8 cellular contexts compared by ENCODE assay signal in genomic region chr16:30356401-30357084, GRCh38. TPM values are rescaled to one million over a fixed set of nuclear protein-coding genes. Genes with fewer than 3 reads are reported as not detected.
DNase-seq lines count a peak whose midpoint lies in the region; ATAC-seq and TF ChIP-seq lines count a peak whose summit lies in the region.

No MANE protein-coding gene starts in this region.

- peak; percentile 54 for DNase-seq in activated CD8-positive, alpha-beta memory T cell treated with anti-CD3 and anti-CD28 coated beads, Interleukin-2, amount 10 ng/mL, durations not matched to agents 7 days and 5 days
- no peak for DNase-seq in activated CD8-positive, alpha-beta memory T cell treated with anti-CD3 and anti-CD28 coated beads, Interleukin-2, amount 50 U/mL, for 48 hours
- DNase-seq in activated naive CD4-positive, alpha-beta T cell treated with anti-CD3 and anti-CD28 coated beads, Interleukin-2, amount 50 U/mL, for 72 hours (ENCODE audit: low spot score in 2 of 2), result no peak
- peak in 1 of 2 donors; percentile 50 for DNase-seq in left colon
- peak; percentile 51 to 61 for DNase-seq in thyroid gland
- no peak for DNase-seq in MV-4-11 (lab: John Stamatoyannopoulos, UW)
- no peak for DNase-seq in SIG-M5 (lab: John Stamatoyannopoulos, UW)

- no peaks in the 10 kb centered on the region for H3K27me3 ChIP-seq in thyroid gland

- H3K27ac Mint-ChIP-seq in activated CD8-positive, alpha-beta memory T cell treated with anti-CD3 and anti-CD28 coated beads, Interleukin-2, amount 10 ng/mL, durations not matched to agents 7 days and 5 days, result peak overlapping the region; percentile 88
- H3K27ac Mint-ChIP-seq in activated naive CD4-positive, alpha-beta T cell treated with anti-CD3 and anti-CD28 coated beads, Interleukin-2, amount 50 U/mL, for 72 hours, result peak overlapping the region; percentile 86 to 93

- no peak for TF ChIP-seq POLR2A in thyroid gland (IDR thresholded peaks at IDR 0.05)

- ATAC-seq in activated CD8-positive, alpha-beta memory T cell treated with anti-CD3 and anti-CD28 coated beads, Interleukin-2, amount 10 ng/mL, durations not matched to agents 7 days and 5 days, result no peak
- ATAC-seq in activated naive CD4-positive, alpha-beta T cell treated with anti-CD3 and anti-CD28 coated beads, Interleukin-2, amount 50 U/mL, for 72 hours, result no peak
- peak; percentile 6 for ATAC-seq in left colon
- no peak for ATAC-seq in GM21723 (IDR thresholded peaks at IDR 0.05; ENCODE audit: unreplicated experiment)

- H3K4me1 ChIP-seq in thyroid gland, result peaks cover 42 to 43% of the 10 kb centered on the region in 2 donors

- no peak for TF ChIP-seq CTCF in thyroid gland (IDR thresholded peaks at IDR 0.05)

- 78 to 91% methylated on average over 9 to 12 of the region's 12 CpGs for WGBS in thyroid gland, 2 donors

- peak overlapping the region; percentile 93 for H3K4me3 Mint-ChIP-seq in activated CD8-positive, alpha-beta memory T cell treated with anti-CD3 and anti-CD28 coated beads, Interleukin-2, amount 10 ng/mL, durations not matched to agents 7 days and 5 days

- CTCF ChIA-PET in activated CD8-positive, alpha-beta memory T cell treated with anti-CD3 and anti-CD28 coated beads, Interleukin-2, amount 10 ng/mL, durations not matched to agents 7 days and 5 days (lab: Charles Lee), result interaction anchor here (0.7 to 1.5 kb wide), 4 partner anchors 12 to 61 kb away, joined by 3 to 5 read pairs (median 4); no protein-coding TSS in a partner anchor

- intact Hi-C loops in left colon (cut with DNase I, micrococcal nuclease), result no loop called here
- intact Hi-C loops in thyroid gland (cut with DNase I), result no loop called here

- H3K9me3 Mint-ChIP-seq in activated CD8-positive, alpha-beta memory T cell treated with anti-CD3 and anti-CD28 coated beads, Interleukin-2, amount 10 ng/mL, durations not matched to agents 7 days and 5 days (ENCODE audit: low read depth), result no peaks in the 10 kb centered on the region
- H3K9me3 Mint-ChIP-seq in activated naive CD4-positive, alpha-beta T cell treated with anti-CD3 and anti-CD28 coated beads, Interleukin-2, amount 50 U/mL, for 72 hours, result no peaks in the 10 kb centered on the region

- H3K36me3 Mint-ChIP-seq in activated CD8-positive, alpha-beta memory T cell treated with anti-CD3 and anti-CD28 coated beads, Interleukin-2, amount 10 ng/mL, durations not matched to agents 7 days and 5 days, result peaks cover 26% of the 10 kb centered on the region
- H3K36me3 Mint-ChIP-seq in activated naive CD4-positive, alpha-beta T cell treated with anti-CD3 and anti-CD28 coated beads, Interleukin-2, amount 50 U/mL, for 72 hours, result peaks cover 5 to 22% of the 10 kb centered on the region in 2 donors

- peak overlapping the region in 2 of 3 donors; percentile 95 to 96 for H3K27ac ChIP-seq in thyroid gland

- H3K36me3 ChIP-seq in thyroid gland, result peaks cover 31 to 34% of the 10 kb centered on the region in 2 donors

- no peaks in the 10 kb centered on the region for H3K27me3 Mint-ChIP-seq in activated CD8-positive, alpha-beta memory T cell treated with anti-CD3 and anti-CD28 coated beads, Interleukin-2, amount 10 ng/mL, durations not matched to agents 7 days and 5 days

- peak overlapping the region in 1 of 3 donors; percentile 93 for H3K4me3 ChIP-seq in thyroid gland (replicated peaks in 1 of 3)

- H3K4me1 Mint-ChIP-seq in activated CD8-positive, alpha-beta memory T cell treated with anti-CD3 and anti-CD28 coated beads, Interleukin-2, amount 10 ng/mL, durations not matched to agents 7 days and 5 days, result peaks cover 50% of the 10 kb centered on the region

- no peaks in the 10 kb centered on the region for H3K9me3 ChIP-seq in thyroid gland

RNA-seq across cellular contexts. Expression of gene CD2BP2, which starts 1.4 kb away (rescaled TPM):
- total RNA-seq in activated CD8-positive, alpha-beta memory T cell treated with anti-CD3 and anti-CD28 coated beads, Interleukin-2, amount 10 ng/mL, durations not matched to agents 7 days and 5 days, result 10 to 100 TPM; 70.0 to 94.9 TPM
- total RNA-seq in activated naive CD4-positive, alpha-beta T cell treated with anti-CD3 and anti-CD28 coated beads, Interleukin-2, amount 50 U/mL, for 72 hours, result 10 to 100 TPM; 57.3 to 64.4 TPM
- total RNA-seq in left colon (10 to 100 TPM; 57.3 to 65.2 TPM), thyroid gland (10 to 100 TPM; 39.1 to 68.5 (median 56.1) TPM)

RNA-seq across cellular contexts. Expression of gene TBC1D10B, which starts 13.8 kb away (rescaled TPM):
- total RNA-seq in activated CD8-positive, alpha-beta memory T cell treated with anti-CD3 and anti-CD28 coated beads, Interleukin-2, amount 10 ng/mL, durations not matched to agents 7 days and 5 days, result 10 to 100 TPM; 84.1 to 87.3 TPM
- total RNA-seq in activated naive CD4-positive, alpha-beta T cell treated with anti-CD3 and anti-CD28 coated beads, Interleukin-2, amount 50 U/mL, for 72 hours, result 10 to 100 TPM; 52.5 to 69.5 TPM
- total RNA-seq in left colon, result 10 to 100 TPM; 46.2 to 46.4 TPM
- 10 to 100 TPM; 26.6 to 38.1 (median 33.5) TPM for total RNA-seq in thyroid gland

RNA-seq across cellular contexts. Expression of gene MYL11, which starts 18.1 kb away (rescaled TPM):
- total RNA-seq in activated CD8-positive, alpha-beta memory T cell treated with anti-CD3 and anti-CD28 coated beads, Interleukin-2, amount 10 ng/mL, durations not matched to agents 7 days and 5 days, result 1 to 10 TPM in 1 of 2 experiments, not detected in 1; 1.0 TPM
- total RNA-seq in activated naive CD4-positive, alpha-beta T cell treated with anti-CD3 and anti-CD28 coated beads, Interleukin-2, amount 50 U/mL, for 72 hours, result 1 to 10 TPM in 1 of 2 donors, under 1 TPM in 1; 0.97 to 1.2 TPM
- total RNA-seq in left colon (not detected), thyroid gland (not detected)

RNA-seq across cellular contexts. Expression of gene SEPTIN1, which starts 25.8 kb away (rescaled TPM):
- 100 to 1,000 TPM; 259 to 278 TPM for total RNA-seq in activated CD8-positive, alpha-beta memory T cell treated with anti-CD3 and anti-CD28 coated beads, Interleukin-2, amount 10 ng/mL, durations not matched to agents 7 days and 5 days
- total RNA-seq in activated naive CD4-positive, alpha-beta T cell treated with anti-CD3 and anti-CD28 coated beads, Interleukin-2, amount 50 U/mL, for 72 hours, result 100 to 1,000 TPM; 161 to 208 TPM
- total RNA-seq in left colon (1 to 10 TPM; 3.6 to 5.7 TPM), thyroid gland (1 to 10 TPM in 3 of 4 donors, under 1 TPM in 1; 0.56 to 3.4 (median 1.4) TPM)

RNA-seq across cellular contexts. Expression of gene ZNF48, which starts 38.7 kb away (rescaled TPM):
- 10 to 100 TPM; 13.7 to 15.6 TPM for total RNA-seq in activated CD8-positive, alpha-beta memory T cell treated with anti-CD3 and anti-CD28 coated beads, Interleukin-2, amount 10 ng/mL, durations not matched to agents 7 days and 5 days
- 10 to 100 TPM in 1 of 2 donors, 1 to 10 TPM in 1; 7.6 to 10.9 TPM for total RNA-seq in activated naive CD4-positive, alpha-beta T cell treated with anti-CD3 and anti-CD28 coated beads, Interleukin-2, amount 50 U/mL, for 72 hours
- total RNA-seq in left colon, result 1 to 10 TPM; 5.6 to 8.4 TPM
- 10 to 100 TPM in 2 of 4 donors, 1 to 10 TPM in 2; 8.5 to 12.2 (median 9.4) TPM for total RNA-seq in thyroid gland

Comparison
In these comparisons a context has a peak if more than half of its experiments do, and no peak if none do; other contexts are left out.
1. DNase-seq: peak in activated CD8-positive, alpha-beta memory T cell treated with anti-CD3 and anti-CD28 coated beads, Interleukin-2, amount 10 ng/mL, durations not matched to agents 7 days and 5 days (single experiment) and thyroid gland (2 of 2); none in activated CD8-positive, alpha-beta memory T cell treated with anti-CD3 and anti-CD28 coated beads, Interleukin-2, amount 50 U/mL, for 48 hours (single experiment), activated naive CD4-positive, alpha-beta T cell treated with anti-CD3 and anti-CD28 coated beads, Interleukin-2, amount 50 U/mL, for 72 hours (0 of 2), MV-4-11 (single experiment) and SIG-M5 (single experiment).